Comparison of ENCODE assay signal across 13 cellular contexts in the genomic region with DNA sequence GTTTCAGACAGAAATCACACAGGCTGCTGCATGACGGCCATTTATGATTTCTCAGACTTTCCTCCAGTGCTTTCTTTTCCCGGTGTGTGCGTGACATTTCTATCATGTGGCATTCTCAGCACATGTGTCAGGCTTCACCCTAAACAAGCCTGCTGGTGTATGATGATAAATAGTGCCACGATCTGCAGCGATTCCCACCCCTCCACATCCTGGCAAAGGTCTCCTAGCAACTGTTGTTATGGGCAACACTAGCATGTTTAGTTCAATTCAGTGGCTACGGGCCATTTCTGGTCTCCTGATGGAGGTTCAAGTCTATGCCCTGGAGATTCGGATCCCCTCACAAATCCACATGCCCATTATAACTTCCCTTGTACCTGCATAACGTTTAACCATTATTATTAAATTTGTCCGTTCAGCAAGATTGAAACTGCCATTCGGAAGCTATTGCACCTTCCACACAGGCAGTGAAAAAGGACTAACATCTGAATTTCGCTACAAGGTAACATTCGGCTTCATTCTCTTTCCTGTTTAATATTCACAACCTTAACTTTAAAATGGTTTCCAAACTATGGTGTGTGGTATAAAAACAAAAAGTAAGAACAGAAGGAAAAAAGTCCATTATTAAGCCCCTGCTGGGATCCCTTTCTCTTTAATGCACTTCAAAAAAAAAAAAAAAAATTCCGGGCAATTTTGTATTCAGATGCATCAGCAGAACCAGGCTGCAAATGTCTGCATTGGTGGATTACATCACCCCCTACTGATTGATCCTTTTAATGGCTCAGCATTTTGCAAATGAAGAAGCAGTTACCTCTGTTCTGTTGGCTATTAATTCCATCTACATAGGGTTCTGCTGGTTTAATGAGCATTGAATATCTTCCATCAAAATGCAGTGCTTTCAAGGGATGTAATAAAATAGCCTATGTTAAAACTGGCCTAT.
DNase-seq lines count a peak whose midpoint lies in the region; ATAC-seq, FAIRE-seq and TF ChIP-seq lines count a peak whose summit lies in the region.
"Had no signal": no experiment of that assay in that cellular context is flagged by ENCODE, and none has a peak within 500 bp of the region (broad histone marks: within the 10 kb centered on the region; RNA-seq: fewer than 3 reads in every experiment).

No MANE protein-coding gene starts in this region.

- H4K20me1 ChIP-seq in IMR-90 (ENCODE audit: insufficient read depth, low read length) (no peaks in the 10 kb centered on the region; the same call in 1 of the 2 replicates), astrocyte (ENCODE audit: insufficient read depth, low read length) (no peaks in the 10 kb centered on the region)

- H4K91ac ChIP-seq in IMR-90 (ENCODE audit: insufficient read depth, low read depth, low read length): no peak overlapping the region

- no peak overlapping the region for H4K8ac ChIP-seq in IMR-90 (ENCODE audit: low read depth in 2 of 2, low read length in 2 of 2)

- H3K9ac ChIP-seq in IMR-90 (ENCODE audit: low read depth, low read length) (no peak overlapping the region), astrocyte (ENCODE audit: low read length) (no peak overlapping the region)

- no peak for ATAC-seq in IMR-90 (ENCODE audit: low read depth)

- H3K4me2 ChIP-seq in IMR-90 (ENCODE audit: low read depth, low read length) (no peak overlapping the region), astrocyte (ENCODE audit: low read length) (peak overlapping the region; percentile 49)

- DNase-seq in Caco-2 (no peak), IMR-90 (peak; percentile 26), astrocyte (ENCODE audit: low read depth) (peak; percentile 45), mesothelial cell of epicardium (ENCODE audit: low spot score in 2 of 2, unreplicated experiment in 2 of 2) (no peak), AML-193 (lab: John Stamatoyannopoulos, UW) (no peak), adrenal gland (no peak), breast epithelium (ENCODE audit: low spot score in 2 of 2) (no peak)
- DNase-seq: activated naive CD4-positive, alpha-beta T cell; colonic mucosa; DMS79 treated with DMSO at 0.1 percent for 48 hours; SW 1271; trophoblast cell had no signal

- H3K79me1 ChIP-seq in IMR-90 (ENCODE audit: low read depth in 1 of 2, low read length in 2 of 2): no peaks in the 10 kb centered on the region

- no peak overlapping the region for H2AK9ac ChIP-seq in IMR-90 (replicated peaks; ENCODE audit: low read depth, low read length, poor library complexity)

- H2BK15ac ChIP-seq in IMR-90 (ENCODE audit: low read depth, low read length): no peak overlapping the region

- H3K9me3 Mint-ChIP-seq in Caco-2 (ENCODE audit: unreplicated experiment) (no peaks in the 10 kb centered on the region), astrocyte (ENCODE audit: unreplicated experiment) (no peaks in the 10 kb centered on the region), mesothelial cell of epicardium (no peaks in the 10 kb centered on the region)

- H4K5ac ChIP-seq in IMR-90 (ENCODE audit: low read depth, low read length): no peak overlapping the region

- H2AFZ ChIP-seq in IMR-90 (replicated peaks; ENCODE audit: low read length, poor library complexity) (peak overlapping the region; percentile 46), astrocyte (ENCODE audit: low read depth, low read length) (no peak overlapping the region)

- intact Hi-C loops in Caco-2 (cut with micrococcal nuclease; ENCODE audit: unreplicated experiment): loop anchor here (1.0 to 5.0 kb wide), 2 partner anchors 43 to 453 kb away; no protein-coding TSS in a partner anchor
- intact Hi-C loops in IMR-90 (cut with micrococcal nuclease): no loop called here
- intact Hi-C loops in adrenal gland (cut with DNase I): no loop called here
- intact Hi-C loops in breast epithelium (cut with DNase I; ENCODE audit: low total_unique reads): no loop called here

- H2BK120ac ChIP-seq in IMR-90 (ENCODE audit: low read depth, low read length): no peak overlapping the region

- H3K4me3 Mint-ChIP-seq in Caco-2 (ENCODE audit: unreplicated experiment): no peak overlapping the region
- H3K4me3 Mint-ChIP-seq in astrocyte (ENCODE audit: unreplicated experiment): no peak overlapping the region
- no peak overlapping the region for H3K4me3 Mint-ChIP-seq in mesothelial cell of epicardium
- H3K4me3 Mint-ChIP-seq: memory B cell had no signal

- TF ChIP-seq POLR2A in IMR-90 (IDR thresholded peaks at IDR 0.05; ENCODE audit: low read depth, low read length) (no peak), adrenal gland (IDR thresholded peaks at IDR 0.05) (no peak), breast epithelium (IDR thresholded peaks at IDR 0.05) (no peak)

- CTCF ChIA-PET in Caco-2 (lab: Charles Lee): no interaction called here
- CTCF ChIA-PET in IMR-90 (lab: Yijun Ruan, JAX): interaction anchor here (0.6 to 1.0 kb wide), 2 partner anchors 10 to 221 kb away, joined by 3 read pairs; no protein-coding TSS in a partner anchor

- H3K36me3 Mint-ChIP-seq in Caco-2 (ENCODE audit: insufficient read depth, unreplicated experiment) (no peaks in the 10 kb centered on the region), astrocyte (ENCODE audit: low read depth, unreplicated experiment) (no peaks in the 10 kb centered on the region), mesothelial cell of epicardium (no peaks in the 10 kb centered on the region)

- H3K27ac ChIP-seq in IMR-90 (ENCODE audit: insufficient read depth, low read length) (no peak overlapping the region), astrocyte (ENCODE audit: low read depth, low read length) (no peak overlapping the region), adrenal gland (no peak overlapping the region), breast epithelium (no peak overlapping the region)
- H3K27ac ChIP-seq: colonic mucosa had no signal

- no peaks in the 10 kb centered on the region for H3K27me3 ChIP-seq in Caco-2 (replicated peaks; ENCODE audit: control insufficient read depth, insufficient read depth, low read length)
- H3K27me3 ChIP-seq in IMR-90 (ENCODE audit: control insufficient read depth, insufficient read depth, low read length): peaks cover 28% of the 10 kb centered on the region
- H3K27me3 ChIP-seq in astrocyte (ENCODE audit: insufficient read depth, low read length): peaks cover 12% of the 10 kb centered on the region
- no peaks in the 10 kb centered on the region for H3K27me3 ChIP-seq in adrenal gland
- H3K27me3 ChIP-seq in breast epithelium: no peaks in the 10 kb centered on the region
- H3K27me3 ChIP-seq: colonic mucosa had no signal

- POLR2A ChIA-PET in Caco-2 (lab: Charles Lee): interaction anchor here (1.0 kb wide), 1 partner anchor 55 kb away, joined by 3 read pairs; no protein-coding TSS in a partner anchor
- POLR2A ChIA-PET in IMR-90 (lab: Charles Lee; ENCODE audit: unreplicated experiment): no interaction called here

- FAIRE-seq in astrocyte (lab: Jason Lieb, UNC): no peak

- H3K36me3 ChIP-seq in Caco-2 (ENCODE audit: control insufficient read depth, insufficient read depth, low read length) (no peaks in the 10 kb centered on the region), IMR-90 (ENCODE audit: control insufficient read depth, insufficient read depth, low read length) (no peaks in the 10 kb centered on the region), astrocyte (ENCODE audit: insufficient read depth, low read length) (no peaks in the 10 kb centered on the region), adrenal gland (replicated peaks in 1 of 2) (no peaks in the 10 kb centered on the region), breast epithelium (no peaks in the 10 kb centered on the region)
- H3K36me3 ChIP-seq: colonic mucosa had no signal

- H3K27me3 Mint-ChIP-seq in Caco-2 (ENCODE audit: insufficient read depth, unreplicated experiment): no peaks in the 10 kb centered on the region
- H3K27me3 Mint-ChIP-seq in astrocyte (ENCODE audit: low read depth, unreplicated experiment): peaks cover 8% of the 10 kb centered on the region
- peaks cover 38% of the 10 kb centered on the region for H3K27me3 Mint-ChIP-seq in mesothelial cell of epicardium (ENCODE audit: low read depth)

- WGBS in IMR-90 (ENCODE audit: extremely low coverage in 2 of 2, insufficient read length in 1 of 2), 2 experiments: 27% methylated on average over 4 of the region's 13 CpGs; no CpG with 5 or more reads in 1 of the 2 experiments
- 42 to 49% (median 43%) methylated on average over 13 of the region's 13 CpGs for WGBS in adrenal gland, 4 donors

- dilution Hi-C loops in IMR-90 (cut with HindIII; ENCODE audit: low sequenced_read_pairs, unreplicated experiment): no loop called here

- H2BK5ac ChIP-seq in IMR-90 (ENCODE audit: low read depth, low read length, poor library complexity, severe bottlenecking): no peak overlapping the region

- H2AK5ac ChIP-seq in IMR-90 (ENCODE audit: low read depth, low read length): no peak overlapping the region

- no peak overlapping the region for H2BK20ac ChIP-seq in IMR-90 (ENCODE audit: low read depth, low read length)

- in situ Hi-C loops in IMR-90 (cut with MboI; ENCODE audit: low sequenced_read_pairs): no loop called here

- H3K23ac ChIP-seq in IMR-90 (ENCODE audit: low read depth, low read length): no peak overlapping the region

- no peak for TF ChIP-seq RAD21 in IMR-90 (IDR thresholded peaks at IDR 0.05; ENCODE audit: low read length)

- peaks cover 9% of the 10 kb centered on the region; the same call in 1 of the 2 replicates for H3K9me1 ChIP-seq in IMR-90 (ENCODE audit: insufficient read depth, low read length)

- BruUV-seq in Caco-2 (replicated peaks; lab: Mats Ljungman, UMichigan) (no TSS peak), IMR-90 (replicated peaks; lab: Mats Ljungman, UMichigan) (no TSS peak)

- no peak overlapping the region for H3K56ac ChIP-seq in IMR-90 (ENCODE audit: extremely low read depth, insufficient read depth, low read length)

- no peak overlapping the region for H3K18ac ChIP-seq in IMR-90 (ENCODE audit: low read depth, low read length)

- H3K9me3 ChIP-seq in Caco-2 (no peaks in the 10 kb centered on the region), IMR-90 (ENCODE audit: control insufficient read depth, insufficient read depth, low read length) (no peaks in the 10 kb centered on the region), astrocyte (ENCODE audit: insufficient read depth, low read depth, low read length) (no peaks in the 10 kb centered on the region), adrenal gland (replicated peaks in 1 of 3) (no peaks in the 10 kb centered on the region), breast epithelium (no peaks in the 10 kb centered on the region)
- H3K9me3 ChIP-seq: colonic mucosa had no signal

- no peaks in the 10 kb centered on the region for H3K79me2 ChIP-seq in astrocyte (ENCODE audit: insufficient read depth, low read length)

- TF ChIP-seq CTCF in Caco-2 (IDR thresholded peaks at IDR 0.05; ENCODE audit: insufficient read depth in 1 of 2, low read depth in 1 of 2, low read length in 1 of 2, severe bottlenecking in 1 of 2, unreplicated experiment in 1 of 2): peak; percentile 12 to 21
- TF ChIP-seq CTCF in IMR-90 (conservative IDR thresholded peaks at IDR 0.05; ENCODE audit: low read depth, low read length): no peak
- TF ChIP-seq CTCF in astrocyte (IDR thresholded peaks at IDR 0.05; ENCODE audit: insufficient read depth, low read depth, low read length): peak; percentile 14
- peak; percentile 13 for TF ChIP-seq CTCF in mesothelial cell of epicardium (IDR thresholded peaks at IDR 0.05; ENCODE audit: unreplicated experiment)
- TF ChIP-seq CTCF in adrenal gland (IDR thresholded peaks at IDR 0.05): no peak
- no peak for TF ChIP-seq CTCF in breast epithelium (IDR thresholded peaks at IDR 0.05)

- H3K14ac ChIP-seq in IMR-90 (replicated peaks; ENCODE audit: low read depth, low read length): no peak overlapping the region

- H3K4me1 ChIP-seq in Caco-2: no peaks in the 10 kb centered on the region; the same call in 1 of the 2 replicates
- H3K4me1 ChIP-seq in IMR-90 (ENCODE audit: control insufficient read depth, insufficient read depth, low read length): peaks cover 2% of the 10 kb centered on the region; the same call in 1 of the 2 replicates
- peaks cover 7% of the 10 kb centered on the region for H3K4me1 ChIP-seq in astrocyte (ENCODE audit: insufficient read depth, low read length)
- H3K4me1 ChIP-seq in adrenal gland (replicated peaks in 1 of 2): no peaks in the 10 kb centered on the region
- H3K4me1 ChIP-seq in breast epithelium: no peaks in the 10 kb centered on the region
- H3K4me1 ChIP-seq: colonic mucosa had no signal

- no peak overlapping the region for H3K4ac ChIP-seq in IMR-90 (ENCODE audit: low read depth, low read length)

- H3K27ac Mint-ChIP-seq in Caco-2 (ENCODE audit: unreplicated experiment) (no peak overlapping the region), astrocyte (ENCODE audit: unreplicated experiment) (no peak overlapping the region), mesothelial cell of epicardium (no peak overlapping the region)
- H3K27ac Mint-ChIP-seq: memory B cell had no signal

- H3K4me3 ChIP-seq in Caco-2 (ENCODE audit: low read depth, low read length) (no peak overlapping the region), IMR-90 (ENCODE audit: insufficient read depth, low read depth, low read length) (no peak overlapping the region), astrocyte (ENCODE audit: insufficient read depth, low read depth, low read length) (no peak overlapping the region), adrenal gland (no peak overlapping the region), breast epithelium (no peak overlapping the region)
- H3K4me3 ChIP-seq: colonic mucosa had no signal

- H3K4me1 Mint-ChIP-seq in Caco-2 (ENCODE audit: low read depth, unreplicated experiment): peaks cover 7% of the 10 kb centered on the region
- H3K4me1 Mint-ChIP-seq in astrocyte (ENCODE audit: low read depth, unreplicated experiment): peaks cover 13% of the 10 kb centered on the region
- H3K4me1 Mint-ChIP-seq in mesothelial cell of epicardium: no peaks in the 10 kb centered on the region
- H3K4me1 Mint-ChIP-seq: memory B cell had no signal

Comparison
In these comparisons a context has a peak if more than half of its experiments do, and no peak if none do; other contexts are left out.
1. DNase-seq: peak in IMR-90 (single experiment) and astrocyte (single experiment); none in Caco-2 (0 of 2), mesothelial cell of epicardium (0 of 2), AML-193 (0 of 2), adrenal gland (0 of 7) and breast epithelium (0 of 2).
2. CTCF ChIP-seq: peak in Caco-2 (2 of 2), astrocyte (single experiment) and mesothelial cell of epicardium (single experiment); none in IMR-90 (single experiment), adrenal gland (0 of 6) and breast epithelium (0 of 3).